8 cellular contexts compared by ENCODE assay signal in genomic region chrX:40176256-40176978, GRCh38.
A peak's percentile ranks its signal among the peaks of the same experiment; 100 is the strongest.
DNase-seq lines count a peak whose midpoint lies in the region; ATAC-seq and TF ChIP-seq lines count a peak whose summit lies in the region.

No MANE protein-coding gene starts in this region.

- peaks cover 4% of the 10 kb centered on the region for H3K36me3 Mint-ChIP-seq in Caco-2 (ENCODE audit: insufficient read depth, unreplicated experiment)

- WGBS in ovary, 3 donors: 6 to 12% (median 8%) methylated on average over 64 to 86 of the region's 86 CpGs

- peak overlapping the region; percentile 100 for H3K9ac ChIP-seq in OCI-LY3 (ENCODE audit: low read length)

- no peaks in the 10 kb centered on the region for H3K9me3 ChIP-seq in Caco-2
- H3K9me3 ChIP-seq in OCI-LY3 (ENCODE audit: insufficient read depth, low read length): no peaks in the 10 kb centered on the region
- H3K9me3 ChIP-seq in ovary: no peaks in the 10 kb centered on the region
- no peaks in the 10 kb centered on the region for H3K9me3 ChIP-seq in vagina

- H3K27me3 Mint-ChIP-seq in Caco-2 (ENCODE audit: insufficient read depth, unreplicated experiment): no peaks in the 10 kb centered on the region

- peak overlapping the region; percentile 90 for H3K27ac ChIP-seq in OCI-LY3 (ENCODE audit: low read length)
- H3K27ac ChIP-seq in ovary: peak overlapping the region; percentile 49 to 89
- H3K27ac ChIP-seq in vagina: peak overlapping the region; percentile 80

- no peaks in the 10 kb centered on the region for H4K20me1 ChIP-seq in OCI-LY3 (ENCODE audit: insufficient read depth, low read length)

- ATAC-seq in GM21529 (IDR thresholded peaks at IDR 0.05; ENCODE audit: unreplicated experiment): peak; percentile 21

- H3K4me1 ChIP-seq in Caco-2 (peaks cover 11% of the 10 kb centered on the region), OCI-LY3 (ENCODE audit: low read length) (peaks cover 41% of the 10 kb centered on the region), ovary (ENCODE audit: insufficient read depth) (no peaks in the 10 kb centered on the region), vagina (peaks cover 29% of the 10 kb centered on the region)

- TF ChIP-seq POLR2A in ovary (IDR thresholded peaks at IDR 0.05) (peak; percentile 18), vagina (IDR thresholded peaks at IDR 0.05) (no peak)

- intact Hi-C loops in Caco-2 (cut with micrococcal nuclease; ENCODE audit: unreplicated experiment): no loop called here
- intact Hi-C loops in head of caudate nucleus (cut with DNase I): loop anchor here (5.0 kb wide), 1 partner anchor 69 kb away; no protein-coding TSS in a partner anchor
- intact Hi-C loops in ovary (cut with DNase I): loop anchor here in 1 of 4 donors (5.0 kb wide), 1 partner anchor 86 kb away; no protein-coding TSS in a partner anchor
- intact Hi-C loops in vagina (cut with DNase I): no loop called here

- peak overlapping the region; percentile 87 for H3K4me3 Mint-ChIP-seq in Caco-2 (ENCODE audit: unreplicated experiment)

- BruUV-seq in Caco-2 (replicated peaks; lab: Mats Ljungman, UMichigan): no TSS peak

- TF ChIP-seq EP300 in ovary (IDR thresholded peaks at IDR 0.05): no peak

- H3K4me1 Mint-ChIP-seq in Caco-2 (ENCODE audit: low read depth, unreplicated experiment): no peaks in the 10 kb centered on the region

- H3K4me2 ChIP-seq in OCI-LY3 (ENCODE audit: low read length): peak overlapping the region; percentile 93

- no peaks in the 10 kb centered on the region for H3K9me3 Mint-ChIP-seq in Caco-2 (ENCODE audit: unreplicated experiment)

- POLR2A ChIA-PET in Caco-2 (lab: Charles Lee): interaction anchor here (0.6 to 1.4 kb wide), 6 partner anchors 66 to 1728 kb away, joined by 3 to 14 read pairs (median 7); no protein-coding TSS in a partner anchor

- TF ChIP-seq CTCF in Caco-2 (IDR thresholded peaks at IDR 0.05; ENCODE audit: insufficient read depth in 1 of 2, low read depth in 1 of 2, low read length in 1 of 2, severe bottlenecking in 1 of 2, unreplicated experiment in 1 of 2) (no peak), OCI-LY3 (IDR thresholded peaks at IDR 0.05; ENCODE audit: low read depth, low read length) (no peak), ovary (IDR thresholded peaks at IDR 0.05) (no peak), vagina (IDR thresholded peaks at IDR 0.05) (no peak)

- CTCF ChIA-PET in Caco-2 (lab: Charles Lee): interaction anchor here (0.6 to 1.3 kb wide), 4 partner anchors 17 to 93 kb away, joined by 3 read pairs; no protein-coding TSS in a partner anchor

- peaks cover 34% of the 10 kb centered on the region for H3K79me2 ChIP-seq in OCI-LY3 (ENCODE audit: low read length)

- H3K4me3 ChIP-seq in Caco-2 (ENCODE audit: low read depth, low read length) (peak overlapping the region; percentile 59), OCI-LY3 (ENCODE audit: low read length) (peak overlapping the region; percentile 91), ovary (peak overlapping the region; percentile 62), vagina (peak overlapping the region; percentile 54 to 59)

- H3K27me3 ChIP-seq in Caco-2 (replicated peaks; ENCODE audit: control insufficient read depth, insufficient read depth, low read length) (no peaks in the 10 kb centered on the region), OCI-LY3 (ENCODE audit: low read depth, low read length) (no peaks in the 10 kb centered on the region), ovary (no peaks in the 10 kb centered on the region), vagina (no peaks in the 10 kb centered on the region)

- H3K36me3 ChIP-seq in Caco-2 (ENCODE audit: control insufficient read depth, insufficient read depth, low read length) (no peaks in the 10 kb centered on the region), OCI-LY3 (replicated peaks; ENCODE audit: low read depth, low read length) (no peaks in the 10 kb centered on the region), ovary (no peaks in the 10 kb centered on the region), vagina (no peaks in the 10 kb centered on the region)

- DNase-seq in Caco-2: peak; percentile 62 to 71
- DNase-seq in activated naive CD4-positive, alpha-beta T cell (lab: John Stamatoyannopoulos, UW): peak; percentile 41 to 82 (median 65)
- peak in 38 of 42 donors; percentile 35 to 85 (median 67) for DNase-seq in head of caudate nucleus
- peak; percentile 70 to 81 (median 74) for DNase-seq in ovary
- DNase-seq in vagina (ENCODE audit: extremely low spot score in 2 of 2): peak in 1 of 2 donors; percentile 95
- no peak for DNase-seq in putamen (ENCODE audit: low spot score)

- no peak overlapping the region for H2AFZ ChIP-seq in OCI-LY3 (ENCODE audit: low read depth, low read length)

- peak overlapping the region; percentile 82 for H3K27ac Mint-ChIP-seq in Caco-2 (ENCODE audit: unreplicated experiment)
